In genomic region chr15:65470866-65471265, GRCh38 we compare ENCODE assay signal across 23 cellular contexts.
"Had no signal": no experiment of that assay in that cellular context is flagged by ENCODE, and none has a peak within 500 bp of the region (broad histone marks: within the 10 kb centered on the region; RNA-seq: fewer than 3 reads in every experiment).

No MANE protein-coding gene starts in this region.

- H3K27ac ChIP-seq: esophagus muscularis mucosa, heart right ventricle, left ventricle myocardium inferior, suprapubic skin, tibial artery, upper lobe of right lung, VCaP had no signal

- DNase-seq: activated CD4-positive, alpha-beta T cell treated with anti-CD3 and anti-CD28 coated beads, Interleukin-2, amount 50 U/mL, for 1 hour; activated CD8-positive, alpha-beta T cell treated with anti-CD3 and anti-CD28 coated beads for 36 hours; activated gamma-delta T cell treated with Interleukin-2 at 50 U/mL for 16 hours; activated naive CD4-positive, alpha-beta T cell treated with anti-CD3 and anti-CD28 coated beads, Interleukin-2, amount 50 U/mL, for 16 hours; amygdala; caudate nucleus; cortex of kidney; foreskin melanocyte; heart right ventricle; islet precursor cell; left ventricle myocardium inferior; mucosa of descending colon; right cardiac atrium; stimulated activated CD4-positive, alpha-beta T cell treated with anti-CD3 and anti-CD28 coated beads, Interleukin-15, amount 100 ng/mL, for 24 hours; stimulated activated CD4-positive, alpha-beta T cell treated with anti-CD3 and anti-CD28 coated beads, Interleukin-2, amount 100 ng/mL, for 24 hours; stimulated activated naive B cell treated with anti-CD40 and anti-IgM and Interleukin-4, amounts not matched to agents 10 μg/mL and 1 μg/mL and 100 μg/mL, for 72 hours; tibial artery; upper lobe of right lung had no signal

- H3K27me3 Mint-ChIP-seq: activated CD8-positive, alpha-beta T cell treated with anti-CD3 and anti-CD28 coated beads for 36 hours; natural killer cell treated with Interleukin-12 subunit alpha and Interleukin-12 subunit beta and Interleukin-15 and Interleukin-18, amount 100 ng/mL, for 72 hours; stimulated activated naive B cell treated with anti-CD40 and anti-IgM and Interleukin-4, amounts not matched to agents 10 μg/mL and 1 μg/mL and 100 μg/mL, for 72 hours had no signal

- H3K4me3 Mint-ChIP-seq: activated CD8-positive, alpha-beta T cell treated with anti-CD3 and anti-CD28 coated beads for 36 hours; natural killer cell treated with Interleukin-12 subunit alpha and Interleukin-12 subunit beta and Interleukin-15 and Interleukin-18, amount 100 ng/mL, for 72 hours; stimulated activated naive B cell treated with anti-CD40 and anti-IgM and Interleukin-4, amounts not matched to agents 10 μg/mL and 1 μg/mL and 100 μg/mL, for 72 hours had no signal

- H3K4me1 ChIP-seq: esophagus muscularis mucosa, heart right ventricle, left ventricle myocardium inferior, suprapubic skin, tibial artery, upper lobe of right lung had no signal

- H3K27me3 ChIP-seq: esophagus muscularis mucosa, heart right ventricle, suprapubic skin, tibial artery, upper lobe of right lung had no signal

- H3K4me3 ChIP-seq: esophagus muscularis mucosa, heart right ventricle, left ventricle myocardium inferior, lung, mucosa of descending colon, suprapubic skin, tibial artery, upper lobe of right lung had no signal

- H3K9me3 Mint-ChIP-seq: activated CD8-positive, alpha-beta T cell treated with anti-CD3 and anti-CD28 coated beads for 36 hours; natural killer cell treated with Interleukin-12 subunit alpha and Interleukin-12 subunit beta and Interleukin-15 and Interleukin-18, amount 100 ng/mL, for 72 hours; stimulated activated naive B cell treated with anti-CD40 and anti-IgM and Interleukin-4, amounts not matched to agents 10 μg/mL and 1 μg/mL and 100 μg/mL, for 72 hours had no signal

- H3K27ac Mint-ChIP-seq: activated CD8-positive, alpha-beta T cell treated with anti-CD3 and anti-CD28 coated beads for 36 hours; natural killer cell treated with Interleukin-12 subunit alpha and Interleukin-12 subunit beta and Interleukin-15 and Interleukin-18, amount 100 ng/mL, for 72 hours; stimulated activated naive B cell treated with anti-CD40 and anti-IgM and Interleukin-4, amounts not matched to agents 10 μg/mL and 1 μg/mL and 100 μg/mL, for 72 hours had no signal

- H3K9me3 ChIP-seq: esophagus muscularis mucosa, heart right ventricle, left ventricle myocardium inferior, mucosa of descending colon, suprapubic skin, tibial artery, upper lobe of right lung had no signal

- H3K4me1 Mint-ChIP-seq: stimulated activated naive B cell treated with anti-CD40 and anti-IgM and Interleukin-4, amounts not matched to agents 10 μg/mL and 1 μg/mL and 100 μg/mL, for 72 hours had no signal

- ATAC-seq: activated CD8-positive, alpha-beta T cell treated with anti-CD3 and anti-CD28 coated beads for 36 hours; heart right ventricle; mucosa of descending colon; natural killer cell treated with Interleukin-12 subunit alpha and Interleukin-12 subunit beta and Interleukin-15 and Interleukin-18, amount 100 ng/mL, for 72 hours; right cardiac atrium; stimulated activated naive B cell treated with anti-CD40 and anti-IgM and Interleukin-4, amounts not matched to agents 10 μg/mL and 1 μg/mL and 100 μg/mL, for 72 hours; upper lobe of right lung had no signal
